1 cellular context compared by ENCODE assay signal in the genomic region with DNA sequence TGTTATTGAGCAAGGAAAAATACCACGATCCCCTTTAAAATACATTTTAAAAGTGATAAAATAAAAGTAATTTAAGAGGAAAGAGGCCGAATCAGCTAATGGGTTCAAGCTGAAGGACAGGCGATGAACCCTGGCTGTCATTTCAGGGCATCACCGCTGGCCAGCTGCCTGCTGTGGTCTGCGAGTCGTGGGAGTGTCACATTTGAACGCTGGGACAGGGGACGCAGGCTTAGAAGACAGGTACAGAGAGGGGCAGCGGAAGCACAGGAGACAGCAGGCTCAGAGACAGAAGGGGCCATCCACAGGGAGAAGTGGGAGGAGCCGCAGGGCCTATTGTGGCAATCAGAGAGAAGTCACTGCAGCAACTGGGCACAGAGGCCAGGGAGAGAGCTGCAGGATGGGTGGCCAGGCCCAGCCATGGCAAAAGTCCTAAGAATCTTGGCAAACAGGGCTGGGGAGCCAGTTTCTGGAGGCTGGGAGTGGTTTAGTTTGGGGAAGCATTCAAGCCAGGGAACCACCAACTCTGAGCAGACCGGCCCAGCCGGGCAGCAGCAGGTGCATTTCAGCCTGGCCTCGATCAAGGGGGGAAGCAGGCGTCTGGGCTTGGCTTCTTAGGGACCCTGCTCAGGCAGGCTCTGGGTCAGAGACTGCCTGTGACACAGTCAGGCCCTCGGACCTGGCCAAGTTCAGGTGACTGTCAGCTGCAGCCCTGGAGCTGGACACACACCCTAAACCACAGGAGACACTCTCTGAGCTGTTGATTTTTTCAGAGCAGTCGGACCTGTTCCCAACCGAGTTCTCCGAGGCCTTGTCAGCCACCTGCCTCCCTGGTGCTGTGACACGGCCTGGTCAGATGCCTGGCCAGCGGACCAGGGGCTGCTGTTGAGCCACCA.
TF ChIP-seq lines count a peak whose summit lies in the region.

No MANE protein-coding gene starts in this region.

TF ChIP-seq in SK-N-SH, 30 proteins besides CTCF, POLR2A, EP300 and RAD21 (continued from another document):
- TF ChIP-seq RCOR1 (IDR thresholded peaks at IDR 0.05; ENCODE audit: low read length) (no peak), FOSL2 (IDR thresholded peaks at IDR 0.05; ENCODE audit: borderline replicate concordance, low read depth) (no peak), NRF1 (IDR thresholded peaks at IDR 0.05; ENCODE audit: low read depth, low read length) (no peak), RFX5 (IDR thresholded peaks at IDR 0.05; ENCODE audit: low read length) (no peak), MXI1 (IDR thresholded peaks at IDR 0.05; ENCODE audit: low read depth, low read length) (no peak), CHD2 (IDR thresholded peaks at IDR 0.05; ENCODE audit: low read length, partially characterized antibody) (no peak), RXRA (IDR thresholded peaks at IDR 0.05; ENCODE audit: borderline replicate concordance, low read depth) (no peak), FOXJ3 (CRISPR knock-in tag; IDR thresholded peaks at IDR 0.05) (no peak)
- TF ChIP-seq, protein P1, sequence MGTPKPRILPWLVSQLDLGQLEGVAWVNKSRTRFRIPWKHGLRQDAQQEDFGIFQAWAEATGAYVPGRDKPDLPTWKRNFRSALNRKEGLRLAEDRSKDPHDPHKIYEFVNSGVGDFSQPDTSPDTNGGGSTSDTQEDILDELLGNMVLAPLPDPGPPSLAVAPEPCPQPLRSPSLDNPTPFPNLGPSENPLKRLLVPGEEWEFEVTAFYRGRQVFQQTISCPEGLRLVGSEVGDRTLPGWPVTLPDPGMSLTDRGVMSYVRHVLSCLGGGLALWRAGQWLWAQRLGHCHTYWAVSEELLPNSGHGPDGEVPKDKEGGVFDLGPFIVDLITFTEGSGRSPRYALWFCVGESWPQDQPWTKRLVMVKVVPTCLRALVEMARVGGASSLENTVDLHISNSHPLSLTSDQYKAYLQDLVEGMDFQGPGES (IDR thresholded peaks at IDR 0.05; ENCODE audit: low read depth, low read length), result no peak
- TF ChIP-seq, protein P2, sequence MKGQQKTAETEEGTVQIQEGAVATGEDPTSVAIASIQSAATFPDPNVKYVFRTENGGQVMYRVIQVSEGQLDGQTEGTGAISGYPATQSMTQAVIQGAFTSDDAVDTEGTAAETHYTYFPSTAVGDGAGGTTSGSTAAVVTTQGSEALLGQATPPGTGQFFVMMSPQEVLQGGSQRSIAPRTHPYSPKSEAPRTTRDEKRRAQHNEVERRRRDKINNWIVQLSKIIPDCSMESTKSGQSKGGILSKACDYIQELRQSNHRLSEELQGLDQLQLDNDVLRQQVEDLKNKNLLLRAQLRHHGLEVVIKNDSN (IDR thresholded peaks at IDR 0.05; ENCODE audit: borderline replicate concordance, low read depth), result no peak
- TF ChIP-seq, protein P3, sequence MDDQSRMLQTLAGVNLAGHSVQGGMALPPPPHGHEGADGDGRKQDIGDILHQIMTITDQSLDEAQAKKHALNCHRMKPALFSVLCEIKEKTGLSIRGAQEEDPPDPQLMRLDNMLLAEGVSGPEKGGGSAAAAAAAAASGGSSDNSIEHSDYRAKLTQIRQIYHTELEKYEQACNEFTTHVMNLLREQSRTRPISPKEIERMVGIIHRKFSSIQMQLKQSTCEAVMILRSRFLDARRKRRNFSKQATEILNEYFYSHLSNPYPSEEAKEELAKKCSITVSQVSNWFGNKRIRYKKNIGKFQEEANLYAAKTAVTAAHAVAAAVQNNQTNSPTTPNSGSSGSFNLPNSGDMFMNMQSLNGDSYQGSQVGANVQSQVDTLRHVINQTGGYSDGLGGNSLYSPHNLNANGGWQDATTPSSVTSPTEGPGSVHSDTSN (IDR thresholded peaks at IDR 0.05), result no peak
